8 cellular contexts compared by ENCODE assay signal in genomic region chr3:119322021-119322522, GRCh38. TPM values are rescaled to one million over a fixed set of nuclear protein-coding genes. Genes with fewer than 3 reads are reported as not detected.
DNase-seq lines count a peak whose midpoint lies in the region; TF ChIP-seq lines count a peak whose summit lies in the region.

No MANE protein-coding gene starts in this region.

- H3K9me3 ChIP-seq in adipocyte (ENCODE audit: control insufficient read depth, low read length): no peaks in the 10 kb centered on the region
- no peaks in the 10 kb centered on the region for H3K9me3 ChIP-seq in thymus (ENCODE audit: control insufficient read depth)

- intact Hi-C loops in posterior vena cava (cut with DNase I): no loop called here

- DNase-seq in AG04449 (ENCODE audit: low read depth, low spot score) (no peak), HCEC 1CT (peak; percentile 55), adipocyte (ENCODE audit: low read depth) (peak; percentile 34), kidney epithelial cell (ENCODE audit: low read depth) (no peak), HPDE6-E6E7 (ENCODE audit: extremely low spot score) (no peak), OCI-M2 (lab: John Stamatoyannopoulos, UW; ENCODE audit: unreplicated experiment) (no peak), posterior vena cava (ENCODE audit: low spot score) (no peak)

- H3K27ac ChIP-seq in thymus (ENCODE audit: low read depth): peak overlapping the region; percentile 89

- H3K4me1 ChIP-seq in adipocyte (ENCODE audit: control insufficient read depth, insufficient read depth, low read length): peaks cover 9% of the 10 kb centered on the region
- H3K4me1 ChIP-seq in thymus (ENCODE audit: control insufficient read depth, insufficient read depth, low read length): peaks cover 4% of the 10 kb centered on the region

- 9% methylated on average over 4 of the region's 4 CpGs for WGBS in thymus

- CTCF ChIA-PET in AG04449 (lab: Yijun Ruan, JAX): interaction anchor here (1.0 to 1.9 kb wide), 5 partner anchors 9 to 31 kb away, joined by 3 to 6 read pairs (median 4); no protein-coding TSS in a partner anchor

- no peak for TF ChIP-seq CTCF in AG04449 (IDR thresholded peaks at IDR 0.05; ENCODE audit: insufficient read depth, low read length, missing control alignments)
- no peak for TF ChIP-seq CTCF in kidney epithelial cell (IDR thresholded peaks at IDR 0.05; ENCODE audit: insufficient read depth, low read length, poor library complexity, severe bottlenecking)

- POLR2A ChIA-PET in AG04449 (lab: Yijun Ruan, JAX): interaction anchor here (0.6 to 1.5 kb wide), 3 partner anchors 12 to 26 kb away, joined by 3 to 11 read pairs (median 3); no protein-coding TSS in a partner anchor

- H3K9ac ChIP-seq in adipocyte (ENCODE audit: low read length): peak overlapping the region; percentile 81

- no peaks in the 10 kb centered on the region for H3K36me3 ChIP-seq in adipocyte (ENCODE audit: control insufficient read depth, insufficient read depth, low read length, severe bottlenecking)
- H3K36me3 ChIP-seq in kidney epithelial cell (ENCODE audit: control insufficient read depth, insufficient read depth, low read length): no peaks in the 10 kb centered on the region
- H3K36me3 ChIP-seq in thymus (ENCODE audit: control insufficient read depth, insufficient read depth): no peaks in the 10 kb centered on the region

- H3K27me3 ChIP-seq in adipocyte (replicated peaks; ENCODE audit: control insufficient read depth, insufficient read depth, low read length) (no peaks in the 10 kb centered on the region), kidney epithelial cell (ENCODE audit: control insufficient read depth, insufficient read depth, low read length) (no peaks in the 10 kb centered on the region), thymus (ENCODE audit: control insufficient read depth, insufficient read depth) (no peaks in the 10 kb centered on the region)

- H3K4me3 ChIP-seq in AG04449 (ENCODE audit: low read depth, low read length) (peak overlapping the region; percentile 62), adipocyte (ENCODE audit: low read length) (peak overlapping the region; percentile 80), kidney epithelial cell (ENCODE audit: low read depth, low read length) (peak overlapping the region; percentile 56), thymus (ENCODE audit: low read length) (peak overlapping the region; percentile 82)

RNA-seq across cellular contexts. Expression of gene ARHGAP31, which starts 27.9 kb away (rescaled TPM):
- 17.0 and 18.5 TPM in 2 replicates for total RNA-seq in kidney epithelial cell
- 3.5 TPM for polyA plus RNA-seq in thymus
- total RNA-seq in posterior vena cava: 10 to 100 TPM; 26.5 to 26.9 TPM

Comparison
In these comparisons a context has a peak if more than half of its experiments do, and no peak if none do; other contexts are left out.
1. DNase-seq: peak in HCEC 1CT (single experiment) and adipocyte (single experiment); none in AG04449 (single experiment), kidney epithelial cell (single experiment), HPDE6-E6E7 (single experiment), OCI-M2 (single experiment) and posterior vena cava (single experiment).
2. Peak in every context shown above with its lines, with median percentiles within 50 percentile points of each other: H3K4me3 ChIP-seq.